Comparison of ENCODE assay signal across 1 cellular context in genomic region chr4:184364100-184364921, GRCh38.
TF ChIP-seq lines count a peak whose summit lies in the region.

No MANE protein-coding gene starts in this region.

TF ChIP-seq in HepG2, 621 proteins besides CTCF, POLR2A, EP300 and RAD21 (continued from another document and continues in another):
- TF ChIP-seq, protein P1, sequence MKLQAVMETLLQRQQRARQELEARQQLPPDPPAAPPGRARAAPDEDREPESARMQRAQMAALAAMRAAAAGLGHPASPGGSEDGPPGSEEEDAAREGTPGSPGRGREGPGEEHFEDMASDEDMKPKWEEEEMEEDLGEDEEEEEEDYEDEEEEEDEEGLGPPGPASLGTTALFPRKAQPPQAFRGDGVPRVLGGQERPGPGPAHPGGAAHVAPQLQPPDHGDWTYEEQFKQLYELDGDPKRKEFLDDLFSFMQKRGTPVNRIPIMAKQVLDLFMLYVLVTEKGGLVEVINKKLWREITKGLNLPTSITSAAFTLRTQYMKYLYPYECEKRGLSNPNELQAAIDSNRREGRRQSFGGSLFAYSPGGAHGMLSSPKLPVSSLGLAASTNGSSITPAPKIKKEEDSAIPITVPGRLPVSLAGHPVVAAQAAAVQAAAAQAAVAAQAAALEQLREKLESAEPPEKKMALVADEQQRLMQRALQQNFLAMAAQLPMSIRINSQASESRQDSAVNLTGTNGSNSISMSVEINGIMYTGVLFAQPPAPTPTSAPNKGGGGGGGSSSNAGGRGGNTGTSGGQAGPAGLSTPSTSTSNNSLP (IDR thresholded peaks at IDR 0.05; ENCODE audit: low read depth, low read length), result peak; percentile 88
- TF ChIP-seq ZNF670 (CRISPR knock-in tag; IDR thresholded peaks at IDR 0.05; ENCODE audit: borderline replicate concordance) (peak; percentile 71; the same call in 1 of the 2 replicates), RFXANK (CRISPR knock-in tag; IDR thresholded peaks at IDR 0.05) (peak; percentile 27; the same call in 1 of the 2 replicates), ERF (CRISPR knock-in tag; IDR thresholded peaks at IDR 0.05) (peak; percentile 86; the same call in 1 of the 2 replicates), ZNF598 (CRISPR knock-in tag; IDR thresholded peaks at IDR 0.05; ENCODE audit: borderline replicate concordance) (0 out of 2 replicates have a peak, but pooled peaks have one; percentile 9), CEBPB (IDR thresholded peaks at IDR 0.05; ENCODE audit: borderline replicate concordance, low read depth, low read length) (peak; percentile 72; the same call in 1 of the 2 replicates), KAT8 (CRISPR knock-in tag; IDR thresholded peaks at IDR 0.05) (peak; percentile 84), ZNF605 (CRISPR knock-in tag; IDR thresholded peaks at IDR 0.05) (peak; percentile 82), HNF1B (CRISPR knock-in tag; IDR thresholded peaks at IDR 0.05) (peak; percentile 100), ZNF574 (CRISPR knock-in tag; IDR thresholded peaks at IDR 0.05) (0 out of 2 replicates have a peak, but pooled peaks have one; percentile 46), SMARCC2 (IDR thresholded peaks at IDR 0.05) (no peak), SNAPC4 (CRISPR knock-in tag; IDR thresholded peaks at IDR 0.05) (peak; percentile 85), YY1 (IDR thresholded peaks at IDR 0.05; ENCODE audit: insufficient read depth, insufficient replicate concordance, low read depth, low read length) (peak; percentile 36), GMEB1 (CRISPR knock-in tag; IDR thresholded peaks at IDR 0.05; ENCODE audit: borderline replicate concordance) (peak; percentile 26; the same call in 1 of the 2 replicates), ZNF350 (CRISPR knock-in tag; IDR thresholded peaks at IDR 0.05; ENCODE audit: borderline replicate concordance, low read depth) (peak; percentile 85), THRA (CRISPR knock-in tag; IDR thresholded peaks at IDR 0.05; ENCODE audit: borderline replicate concordance) (peak; percentile 89; the same call in 1 of the 2 replicates), JUNB (CRISPR knock-in tag; IDR thresholded peaks at IDR 0.05; ENCODE audit: borderline replicate concordance) (no peak; the same call in 1 of the 2 replicates), NFKBIZ (CRISPR knock-in tag; IDR thresholded peaks at IDR 0.05) (peak; percentile 23), ZNF607 (CRISPR knock-in tag; IDR thresholded peaks at IDR 0.05; ENCODE audit: borderline replicate concordance) (peak; percentile 46; the same call in 1 of the 2 replicates), ZNF354B (CRISPR knock-in tag; IDR thresholded peaks at IDR 0.05) (no peak), LCORL (IDR thresholded peaks at IDR 0.05) (no peak), LCORL (CRISPR knock-in tag; IDR thresholded peaks at IDR 0.05) (peak; percentile 59; the same call in 1 of the 2 replicates), SMAD1 (CRISPR knock-in tag; IDR thresholded peaks at IDR 0.05; ENCODE audit: borderline replicate concordance, low read depth) (0 out of 2 replicates have a peak, but pooled peaks have one; percentile 64), IRF2 (CRISPR knock-in tag; IDR thresholded peaks at IDR 0.05) (peak; percentile 63; the same call in 1 of the 2 replicates), MYPOP (CRISPR knock-in tag; IDR thresholded peaks at IDR 0.05) (peak; percentile 78; the same call in 1 of the 2 replicates), ZSCAN21 (CRISPR knock-in tag; IDR thresholded peaks at IDR 0.05; ENCODE audit: borderline replicate concordance) (peak; percentile 83), MIER2 (CRISPR knock-in tag; IDR thresholded peaks at IDR 0.05) (no peak; the same call in 1 of the 2 replicates), E2F1 (CRISPR knock-in tag; IDR thresholded peaks at IDR 0.05) (no peak), PRPF4 (IDR thresholded peaks at IDR 0.05; ENCODE audit: low read depth, low read length, poor library complexity, severe bottlenecking) (no peak), KDM5B (CRISPR knock-in tag; IDR thresholded peaks at IDR 0.05; ENCODE audit: borderline replicate concordance) (peak; percentile 71), HDAC1 (CRISPR knock-in tag; IDR thresholded peaks at IDR 0.05) (peak; percentile 75), MTA1 (CRISPR knock-in tag; IDR thresholded peaks at IDR 0.05; ENCODE audit: borderline replicate concordance) (peak; percentile 71; the same call in 1 of the 2 replicates)
- TF ChIP-seq, protein P2, sequence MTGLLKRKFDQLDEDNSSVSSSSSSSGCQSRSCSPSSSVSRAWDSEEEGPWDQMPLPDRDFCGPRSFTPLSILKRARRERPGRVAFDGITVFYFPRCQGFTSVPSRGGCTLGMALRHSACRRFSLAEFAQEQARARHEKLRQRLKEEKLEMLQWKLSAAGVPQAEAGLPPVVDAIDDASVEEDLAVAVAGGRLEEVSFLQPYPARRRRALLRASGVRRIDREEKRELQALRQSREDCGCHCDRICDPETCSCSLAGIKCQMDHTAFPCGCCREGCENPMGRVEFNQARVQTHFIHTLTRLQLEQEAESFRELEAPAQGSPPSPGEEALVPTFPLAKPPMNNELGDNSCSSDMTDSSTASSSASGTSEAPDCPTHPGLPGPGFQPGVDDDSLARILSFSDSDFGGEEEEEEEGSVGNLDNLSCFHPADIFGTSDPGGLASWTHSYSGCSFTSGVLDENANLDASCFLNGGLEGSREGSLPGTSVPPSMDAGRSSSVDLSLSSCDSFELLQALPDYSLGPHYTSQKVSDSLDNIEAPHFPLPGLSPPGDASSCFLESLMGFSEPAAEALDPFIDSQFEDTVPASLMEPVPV (CRISPR knock-in tag; IDR thresholded peaks at IDR 0.05), result no peak
- TF ChIP-seq, protein P3, sequence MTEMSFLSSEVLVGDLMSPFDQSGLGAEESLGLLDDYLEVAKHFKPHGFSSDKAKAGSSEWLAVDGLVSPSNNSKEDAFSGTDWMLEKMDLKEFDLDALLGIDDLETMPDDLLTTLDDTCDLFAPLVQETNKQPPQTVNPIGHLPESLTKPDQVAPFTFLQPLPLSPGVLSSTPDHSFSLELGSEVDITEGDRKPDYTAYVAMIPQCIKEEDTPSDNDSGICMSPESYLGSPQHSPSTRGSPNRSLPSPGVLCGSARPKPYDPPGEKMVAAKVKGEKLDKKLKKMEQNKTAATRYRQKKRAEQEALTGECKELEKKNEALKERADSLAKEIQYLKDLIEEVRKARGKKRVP (CRISPR knock-in tag; IDR thresholded peaks at IDR 0.05), result peak in 1 of 2 experiments; percentile 97; a peak in 2 of 4 replicates
